ENCODE assay signal across 20 cellular contexts in genomic region chr16:64339052-64339770, GRCh38.
A peak's percentile ranks its signal among the peaks of the same experiment; 100 is the strongest.
DNase-seq lines count a peak whose midpoint lies in the region; ATAC-seq and TF ChIP-seq lines count a peak whose summit lies in the region.
"Had no signal": no experiment of that assay in that cellular context is flagged by ENCODE, and none has a peak within 500 bp of the region (broad histone marks: within the 10 kb centered on the region; RNA-seq: fewer than 3 reads in every experiment).

No MANE protein-coding gene starts in this region.

- ATAC-seq in gastroesophageal sphincter (no peak), HG02588 (IDR thresholded peaks at IDR 0.05; ENCODE audit: unreplicated experiment) (no peak)
- ATAC-seq: body of pancreas; stimulated activated naive B cell treated with anti-CD40 and anti-IgM and Interleukin-4, amounts not matched to agents 10 μg/mL and 1 μg/mL and 100 μg/mL, for 72 hours had no signal

- no peaks in the 10 kb centered on the region for H3K36me3 ChIP-seq in gastroesophageal sphincter
- H3K36me3 ChIP-seq: SJCRH30 had no signal

- H3K4me3 Mint-ChIP-seq in activated T-cell treated with anti-CD3 and anti-CD28 coated beads, Interleukin-2, amount 50 U/mL, for 24 hours = no peak overlapping the region
- H3K4me3 Mint-ChIP-seq: stimulated activated naive B cell treated with anti-CD40 and anti-IgM and Interleukin-4, amounts not matched to agents 10 μg/mL and 1 μg/mL and 100 μg/mL, for 72 hours; type B pancreatic cell had no signal

- H3K9me3 ChIP-seq in gastroesophageal sphincter = no peaks in the 10 kb centered on the region
- H3K9me3 ChIP-seq: body of pancreas, SJCRH30 had no signal

- WGBS in gastroesophageal sphincter (ENCODE audit: low coverage in 1 of 2), 2 donors = 65 to 83% methylated on average over 2 to 4 of the region's 4 CpGs

- TF ChIP-seq POLR2A in gastroesophageal sphincter (IDR thresholded peaks at IDR 0.05) = no peak

- no peak for TF ChIP-seq EP300 in gastroesophageal sphincter (IDR thresholded peaks at IDR 0.05)

- TF ChIP-seq CTCF in AG04449 (IDR thresholded peaks at IDR 0.05; ENCODE audit: insufficient read depth, low read length, missing control alignments) = no peak
- no peak for TF ChIP-seq CTCF in HFF-Myc (IDR thresholded peaks at IDR 0.05; ENCODE audit: low read depth, low read length, missing control alignments)
- TF ChIP-seq CTCF in gastroesophageal sphincter (IDR thresholded peaks at IDR 0.05) = no peak

- no peaks in the 10 kb centered on the region for H3K4me1 Mint-ChIP-seq in activated T-cell treated with anti-CD3 and anti-CD28 coated beads, Interleukin-2, amount 50 U/mL, for 24 hours (ENCODE audit: low read depth)
- H3K4me1 Mint-ChIP-seq: stimulated activated naive B cell treated with anti-CD40 and anti-IgM and Interleukin-4, amounts not matched to agents 10 μg/mL and 1 μg/mL and 100 μg/mL, for 72 hours had no signal

- no peak overlapping the region for H3K27ac Mint-ChIP-seq in activated T-cell treated with anti-CD3 and anti-CD28 coated beads, Interleukin-2, amount 50 U/mL, for 24 hours
- H3K27ac Mint-ChIP-seq: stimulated activated naive B cell treated with anti-CD40 and anti-IgM and Interleukin-4, amounts not matched to agents 10 μg/mL and 1 μg/mL and 100 μg/mL, for 72 hours; type B pancreatic cell had no signal

- no peaks in the 10 kb centered on the region for H3K4me1 ChIP-seq in gastroesophageal sphincter
- H3K4me1 ChIP-seq: body of pancreas had no signal

- DNase-seq in AG04449 (ENCODE audit: low read depth, low spot score) = peak; percentile 60
- peak; percentile 62 for DNase-seq in HFF-Myc (ENCODE audit: extremely low read depth, low read depth)
- DNase-seq in amniotic epithelial cell (ENCODE audit: low read depth) = peak; percentile 18
- DNase-seq in hepatic stellate cell (ENCODE audit: low spot score) = peak; percentile 37
- DNase-seq in activated T-cell treated with anti-CD3 and anti-CD28 coated beads, Interleukin-2, amount 50 U/mL, for 24 hours = no peak
- DNase-seq in NCI-H2107 treated with DMSO at 0.1 percent for 48 hours (lab: John Stamatoyannopoulos, UW; ENCODE audit: unreplicated experiment) = no peak
- DNase-seq: activated CD4-positive, alpha-beta T cell treated with anti-CD3 and anti-CD28 coated beads for 48 hours; activated CD8-positive, alpha-beta memory T cell treated with anti-CD3 and anti-CD28 coated beads, Interleukin-2, amount 50 U/mL, for 48 hours; activated naive CD4-positive, alpha-beta T cell treated with Interleukin-2 at 50 U/mL for 16 hours; body of pancreas; dorsolateral prefrontal cortex; erythroblast; NCI-H187; SJCRH30; stimulated activated CD4-positive, alpha-beta T cell treated with anti-CD3 and anti-CD28 coated beads, Interleukin-12 subunit alpha, Interleukin-12 subunit beta, amount 100 ng/mL, for 4 hours; stimulated activated naive B cell treated with anti-CD40 and anti-IgM and Interleukin-4, amounts not matched to agents 10 μg/mL and 1 μg/mL and 100 μg/mL, for 72 hours; T-helper 9 cell had no signal

- H3K27ac ChIP-seq in gastroesophageal sphincter = no peak overlapping the region
- H3K27ac ChIP-seq: body of pancreas, dorsolateral prefrontal cortex, SJCRH30 had no signal

- CTCF ChIA-PET in AG04449 (lab: Yijun Ruan, JAX) = interaction anchor here (1.0 to 1.6 kb wide), 2 partner anchors 9 to 17 kb away, joined by 3 to 4 read pairs; no protein-coding TSS in a partner anchor

- POLR2A ChIA-PET in AG04449 (lab: Yijun Ruan, JAX) = no interaction called here

- no peaks in the 10 kb centered on the region for H3K27me3 ChIP-seq in gastroesophageal sphincter
- H3K27me3 ChIP-seq: body of pancreas, dorsolateral prefrontal cortex, SJCRH30 had no signal

- H3K27me3 Mint-ChIP-seq in activated T-cell treated with anti-CD3 and anti-CD28 coated beads, Interleukin-2, amount 50 U/mL, for 24 hours = no peaks in the 10 kb centered on the region
- H3K27me3 Mint-ChIP-seq: stimulated activated naive B cell treated with anti-CD40 and anti-IgM and Interleukin-4, amounts not matched to agents 10 μg/mL and 1 μg/mL and 100 μg/mL, for 72 hours; type B pancreatic cell had no signal

- no peaks in the 10 kb centered on the region for H3K36me3 Mint-ChIP-seq in activated T-cell treated with anti-CD3 and anti-CD28 coated beads, Interleukin-2, amount 50 U/mL, for 24 hours (ENCODE audit: low read depth)
- H3K36me3 Mint-ChIP-seq: stimulated activated naive B cell treated with anti-CD40 and anti-IgM and Interleukin-4, amounts not matched to agents 10 μg/mL and 1 μg/mL and 100 μg/mL, for 72 hours; type B pancreatic cell had no signal

- H3K9me3 Mint-ChIP-seq in activated T-cell treated with anti-CD3 and anti-CD28 coated beads, Interleukin-2, amount 50 U/mL, for 24 hours = peaks cover 24% of the 10 kb centered on the region

- H3K4me3 ChIP-seq in AG04449 (ENCODE audit: low read depth, low read length) = no peak overlapping the region
- H3K4me3 ChIP-seq in HFF-Myc (replicated peaks; ENCODE audit: low read depth, low read length) = no peak overlapping the region
- no peak overlapping the region for H3K4me3 ChIP-seq in gastroesophageal sphincter
- H3K4me3 ChIP-seq: body of pancreas, dorsolateral prefrontal cortex, SJCRH30 had no signal

Comparison
In these comparisons a context has a peak if more than half of its experiments do, and no peak if none do; other contexts are left out.
1. DNase-seq: peak in AG04449 (single experiment), HFF-Myc (single experiment), amniotic epithelial cell (single experiment) and hepatic stellate cell (single experiment); none in activated T-cell treated with anti-CD3 and anti-CD28 coated beads, Interleukin-2, amount 50 U/mL, for 24 hours (single experiment) and NCI-H2107 treated with DMSO at 0.1 percent for 48 hours (single experiment).